ENCODE assay signal across 23 cellular contexts in genomic region chr10:71465576-71466252, GRCh38.
"Had no signal": no experiment of that assay in that cellular context is flagged by ENCODE, and none has a peak within 500 bp of the region (broad histone marks: within the 10 kb centered on the region; RNA-seq: fewer than 3 reads in every experiment).

No MANE protein-coding gene starts in this region.

- H3K36me3 Mint-ChIP-seq: naive B cell had no signal

- H2AFZ ChIP-seq: parathyroid adenoma had no signal

- H3K36me3 ChIP-seq: breast epithelium, esophagus squamous epithelium, left lung, tibial artery had no signal

- H3K27ac ChIP-seq: breast epithelium, esophagus squamous epithelium, left lung, parathyroid adenoma, tibial artery had no signal

- H3K9me3 ChIP-seq: breast epithelium, esophagus squamous epithelium, left lung, tibial artery had no signal

- H3K4me1 ChIP-seq: breast epithelium, esophagus squamous epithelium, left lung, parathyroid adenoma, tibial artery had no signal

- DNase-seq: activated CD4-positive, alpha-beta T cell treated with anti-CD3 and anti-CD28 coated beads, Interleukin-2, amount 10 ng/mL, durations not matched to agents 7 days and 5 days; activated CD8-positive, alpha-beta memory T cell treated with anti-CD3 and anti-CD28 coated beads, Interleukin-2, amount 50 U/mL, for 4 hours; activated CD8-positive, alpha-beta T cell treated with anti-CD3 and anti-CD28 coated beads, Interleukin-2, amount 10 ng/mL, durations not matched to agents 7 days and 5 days; activated effector memory CD4-positive, alpha-beta T cell treated with anti-CD3 and anti-CD28 coated beads, Interleukin-2, amount 50 U/mL, for 16 hours; activated naive CD4-positive, alpha-beta T cell treated with anti-CD3 and anti-CD28 coated beads, Interleukin-2, amount 50 U/mL, for 16 hours; activated T-cell treated with anti-CD3 and anti-CD28 coated beads, Interleukin-2, amount 50 U/mL, for 48 hours; effector CD8-positive, alpha-beta T cell; esophagus squamous epithelium; hypothalamus; islet precursor cell; left lung; mammary epithelial cell; naive B cell; stimulated activated CD4-positive, alpha-beta T cell treated with anti-CD3 and anti-CD28 coated beads, Interleukin-12 subunit alpha, Interleukin-12 subunit beta, amount 100 ng/mL, for 4 hours; stimulated activated CD4-positive, alpha-beta T cell treated with anti-CD3 and anti-CD28 coated beads, Interleukin-1b, Interleukin-23, amount 100 ng/mL, for 48 hours; stimulated activated CD8-positive, alpha-beta memory T cell treated with anti-CD3 and anti-CD28 coated beads, Interleukin-4, amount 100 ng/mL, for 48 hours; stimulated activated naive CD4-positive, alpha-beta T cell treated with Interleukin-2 at 50 U/mL for 16 hours; T-helper 1 cell; T-helper 9 cell; tibial artery had no signal

- ATAC-seq: activated CD4-positive, CD25-positive, alpha-beta regulatory T cell treated with anti-CD3 and anti-CD28 coated beads, Interleukin-2, amount 50 U/mL, for 24 hours; activated CD8-positive, alpha-beta T cell treated with anti-CD3 and anti-CD28 coated beads, Interleukin-2, amount 10 ng/mL, durations not matched to agents 7 days and 5 days; left lung had no signal

- H3K9me3 Mint-ChIP-seq: activated CD4-positive, alpha-beta T cell treated with anti-CD3 and anti-CD28 coated beads, Interleukin-2, amount 10 ng/mL, durations not matched to agents 7 days and 5 days; naive B cell had no signal

- H3K4me3 ChIP-seq: breast epithelium, esophagus squamous epithelium, left lung, tibial artery had no signal

- H3K9ac ChIP-seq: parathyroid adenoma had no signal

- H3K27ac Mint-ChIP-seq: activated CD4-positive, alpha-beta T cell treated with anti-CD3 and anti-CD28 coated beads, Interleukin-2, amount 10 ng/mL, durations not matched to agents 7 days and 5 days; activated CD8-positive, alpha-beta T cell treated with anti-CD3 and anti-CD28 coated beads, Interleukin-2, amount 10 ng/mL, durations not matched to agents 7 days and 5 days; naive B cell had no signal

- H3K27me3 Mint-ChIP-seq: activated CD4-positive, alpha-beta T cell treated with anti-CD3 and anti-CD28 coated beads, Interleukin-2, amount 10 ng/mL, durations not matched to agents 7 days and 5 days had no signal

- H3K4me3 Mint-ChIP-seq: activated CD4-positive, alpha-beta T cell treated with anti-CD3 and anti-CD28 coated beads, Interleukin-2, amount 10 ng/mL, durations not matched to agents 7 days and 5 days; activated CD8-positive, alpha-beta T cell treated with anti-CD3 and anti-CD28 coated beads, Interleukin-2, amount 10 ng/mL, durations not matched to agents 7 days and 5 days; naive B cell had no signal

- H3K4me1 Mint-ChIP-seq: activated CD4-positive, alpha-beta T cell treated with anti-CD3 and anti-CD28 coated beads, Interleukin-2, amount 10 ng/mL, durations not matched to agents 7 days and 5 days; naive B cell had no signal

- H3K27me3 ChIP-seq: breast epithelium, esophagus squamous epithelium, left lung had no signal
